9 cellular contexts compared by ENCODE assay signal in the genomic region with DNA sequence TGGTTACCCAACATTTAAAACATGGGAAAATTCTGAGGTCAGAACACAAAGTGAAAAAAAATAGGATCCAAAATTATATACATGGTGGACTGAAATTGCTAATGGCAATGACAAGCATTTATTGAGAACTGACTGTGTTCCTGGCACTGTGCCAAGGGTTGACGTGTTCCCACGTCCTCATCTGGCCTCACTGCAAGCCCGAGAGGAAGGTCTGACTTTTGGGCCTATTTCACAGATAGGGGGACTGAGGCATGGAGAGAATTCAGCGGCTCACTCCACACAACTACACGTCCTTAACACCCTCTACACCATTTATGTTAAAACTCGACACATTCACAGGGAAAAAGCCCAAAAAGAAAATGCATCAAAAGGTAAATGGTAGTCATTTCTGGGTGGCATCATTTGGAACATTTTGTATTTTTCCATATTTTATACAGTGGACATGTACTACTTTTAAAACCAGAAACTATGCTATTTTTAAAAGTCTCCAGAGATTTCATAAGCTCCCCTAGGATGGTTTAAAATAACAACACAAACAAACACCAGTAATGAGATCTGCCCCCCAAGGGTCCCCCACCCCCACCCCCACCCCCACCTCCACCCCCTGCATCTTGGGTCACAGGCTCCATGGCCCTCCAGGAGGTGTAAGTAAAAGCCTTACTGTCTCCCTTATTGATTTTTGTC.
A peak's percentile ranks its signal among the peaks of the same experiment; 100 is the strongest.
DNase-seq lines count a peak whose midpoint lies in the region; ATAC-seq and TF ChIP-seq lines count a peak whose summit lies in the region.
"Had no signal": no experiment of that assay in that cellular context is flagged by ENCODE, and none has a peak within 500 bp of the region (broad histone marks: within the 10 kb centered on the region; RNA-seq: fewer than 3 reads in every experiment).

No MANE protein-coding gene starts in this region.

- peak overlapping the region; percentile 38 for H3K27ac Mint-ChIP-seq in memory B cell

- peak overlapping the region in 2 of 11 experiments; percentile 30 to 67; a peak in 2 of 22 replicates for H3K27ac ChIP-seq in BLaER1 treated with 17β-estradiol and CSF1 and Interleukin-3, amounts not matched to agents 10 nM and 100 nM

- H3K9me3 Mint-ChIP-seq in memory B cell = peaks cover 5% of the 10 kb centered on the region

- peaks cover 1% of the 10 kb centered on the region for H3K27me3 Mint-ChIP-seq in memory B cell

- H3K4me1 Mint-ChIP-seq in memory B cell = peaks cover 48% of the 10 kb centered on the region

- no peak overlapping the region for H3K4me3 Mint-ChIP-seq in memory B cell
- H3K4me3 Mint-ChIP-seq: nephron had no signal

- no peaks in the 10 kb centered on the region for H3K27me3 ChIP-seq in BLaER1 treated with 17β-estradiol and CSF1 and Interleukin-3, amounts not matched to agents 10 nM and 100 nM

- TF ChIP-seq CTCF in cardiac fibroblast (IDR thresholded peaks at IDR 0.05; ENCODE audit: low read depth, low read length) = no peak

- H3K36me3 ChIP-seq in BLaER1 treated with 17β-estradiol and CSF1 and Interleukin-3, amounts not matched to agents 10 nM and 100 nM = peaks cover 0 to 6% (median 0%) of the 10 kb centered on the region in 11 experiments; a peak in 2 of 22 replicates

- in situ Hi-C loops in KBM-7 (cut with MboI; ENCODE audit: low pct_unique_long_range_greater_than_20kb, low sequenced_read_pairs) = no loop called here

- peaks cover 0 to 25% (median 7%) of the 10 kb centered on the region in 11 experiments; a peak in 8 of 22 replicates for H3K9me3 ChIP-seq in BLaER1 treated with 17β-estradiol and CSF1 and Interleukin-3, amounts not matched to agents 10 nM and 100 nM (replicated peaks in 1 of 11)

- peak overlapping the region; percentile 44 to 87 (median 78) for H3K4me2 ChIP-seq in BLaER1 treated with 17β-estradiol and CSF1 and Interleukin-3, amounts not matched to agents 10 nM and 100 nM

- H3K4me1 ChIP-seq in BLaER1 treated with 17β-estradiol and CSF1 and Interleukin-3, amounts not matched to agents 10 nM and 100 nM = peaks cover 29 to 70% (median 63%) of the 10 kb centered on the region in 10 experiments

- H3K36me3 Mint-ChIP-seq in memory B cell = peaks cover 29% of the 10 kb centered on the region

- peak overlapping the region in 3 of 11 experiments; percentile 29 to 47 (median 43); a peak in 1 of 22 replicates for H3K9ac ChIP-seq in BLaER1 treated with 17β-estradiol and CSF1 and Interleukin-3, amounts not matched to agents 10 nM and 100 nM

- ATAC-seq in memory B cell (ENCODE audit: low read depth) (no peak), HG02642 (IDR thresholded peaks at IDR 0.05; ENCODE audit: poor library complexity, unreplicated experiment) (no peak), GM21360 (IDR thresholded peaks at IDR 0.05; ENCODE audit: unreplicated experiment) (no peak)

- H4K20me1 ChIP-seq in BLaER1 treated with 17β-estradiol and CSF1 and Interleukin-3, amounts not matched to agents 10 nM and 100 nM = peaks cover 0 to 8% (median 0%) of the 10 kb centered on the region in 11 experiments; a peak in 2 of 22 replicates

- H3K4me3 ChIP-seq in BLaER1 treated with 17β-estradiol and CSF1 and Interleukin-3, amounts not matched to agents 10 nM and 100 nM = no peak overlapping the region
- H3K4me3 ChIP-seq in cardiac fibroblast (replicated peaks in 1 of 2; ENCODE audit: low read depth in 2 of 2, low read length in 2 of 2) = no peak overlapping the region

- DNase-seq in NCI-H1436 (lab: John Stamatoyannopoulos, UW) (peak; percentile 62), cardiac fibroblast (ENCODE audit: low read depth in 2 of 2) (peak; percentile 50 to 93), memory B cell (ENCODE audit: low spot score in 2 of 2) (no peak), kidney glomerular epithelial cell (lab: John Stamatoyannopoulos, UW) (no peak), KBM-7 (no peak)

Comparison
In these comparisons a context has a peak if more than half of its experiments do, and no peak if none do; other contexts are left out.
1. DNase-seq: peak in NCI-H1436 (single experiment) and cardiac fibroblast (2 of 2); none in memory B cell (0 of 2), kidney glomerular epithelial cell (single experiment) and KBM-7 (single experiment).